In the genomic region with DNA sequence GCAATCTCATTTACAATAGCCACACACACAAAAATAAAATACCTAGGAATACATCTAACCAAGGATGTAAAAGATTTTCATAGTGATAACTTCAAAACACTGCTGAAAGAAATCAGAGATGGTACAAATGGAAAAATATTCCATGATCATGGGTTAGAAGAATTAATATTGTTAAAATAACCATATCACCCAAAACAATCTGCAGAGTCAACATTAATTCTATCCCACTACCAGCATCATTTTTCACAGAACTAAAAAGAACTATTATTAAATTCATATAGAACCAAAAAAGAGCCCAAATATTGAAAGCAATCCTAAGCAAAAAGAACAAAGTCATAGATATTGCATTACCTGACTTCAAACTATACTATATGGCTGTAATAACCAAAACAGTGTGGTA, we compare ENCODE assay signal across 2 cellular contexts.
TF ChIP-seq lines count a peak whose summit lies in the region.

No MANE protein-coding gene starts in this region.

TF ChIP-seq in HepG2, 621 proteins besides CTCF, POLR2A, EP300 and RAD21:
- peak; percentile 47 to 61; a peak in 3 of 4 replicates for TF ChIP-seq MAFK (conservative IDR thresholded peaks at IDR 0.05 in 1 of 2, IDR thresholded peaks at IDR 0.05 in 1 of 2; ENCODE audit: low read length in 2 of 2)
- TF ChIP-seq MAFF (IDR thresholded peaks at IDR 0.05; ENCODE audit: low read depth, low read length): peak; percentile 32
- no peak for TF ChIP-seq SIN3A (IDR thresholded peaks at IDR 0.05; ENCODE audit: borderline replicate concordance, low read depth, low read length)

TF ChIP-seq in K562, 482 proteins besides CTCF, POLR2A, EP300 and RAD21:
- TF ChIP-seq C11orf30 (IDR thresholded peaks at IDR 0.05; ENCODE audit: low read depth) (0 out of 2 replicates have a peak, but pooled peaks have one; percentile 26), ZNF316 (IDR thresholded peaks at IDR 0.05) (peak; percentile 60), MGA (IDR thresholded peaks at IDR 0.05) (no peak), STAG1 (CRISPR knock-in tag; IDR thresholded peaks at IDR 0.05; ENCODE audit: borderline replicate concordance) (no peak), GATA2 (CRISPR knock-in tag; IDR thresholded peaks at IDR 0.05) (no peak)
